24 cellular contexts compared by ENCODE assay signal in genomic region chr3:183307749-183308148, GRCh38. TPM values are rescaled to one million over a fixed set of nuclear protein-coding genes. Genes with fewer than 3 reads are reported as not detected.
DNase-seq lines count a peak whose midpoint lies in the region; ATAC-seq and TF ChIP-seq lines count a peak whose summit lies in the region.
"Had no signal": no experiment of that assay in that cellular context is flagged by ENCODE, and none has a peak within 500 bp of the region (broad histone marks: within the 10 kb centered on the region; RNA-seq: fewer than 3 reads in every experiment).

No MANE protein-coding gene starts in this region.

- TF ChIP-seq CTCF in colonic mucosa (IDR thresholded peaks at IDR 0.05) (no peak), mucosa of descending colon (IDR thresholded peaks at IDR 0.05) (no peak), type B pancreatic cell (conservative IDR thresholded peaks at IDR 0.05) (no peak)
- no peak for TF ChIP-seq CTCF in CD4-positive, alpha-beta T cell (IDR thresholded peaks at IDR 0.05)

- H3K4me1 ChIP-seq in colonic mucosa (no peaks in the 10 kb centered on the region), mucosa of descending colon (ENCODE audit: low read depth) (peaks cover 15% of the 10 kb centered on the region)

- CTCF ChIA-PET in CD4-positive, alpha-beta T cell (lab: Charles Lee), result no interaction called here

- peak overlapping the region; percentile 88 for H3K27ac ChIP-seq in colonic mucosa
- no peak overlapping the region for H3K27ac ChIP-seq in CD4-positive, alpha-beta T cell (ENCODE audit: low read depth, low read length)
- H3K27ac ChIP-seq: WERI-Rb-1 had no signal

- H3K27me3 ChIP-seq in colonic mucosa, result no peaks in the 10 kb centered on the region
- no peaks in the 10 kb centered on the region for H3K27me3 ChIP-seq in CD4-positive, alpha-beta T cell (ENCODE audit: control insufficient read depth, insufficient read depth, low read length)
- H3K27me3 ChIP-seq: heart right ventricle had no signal

- H3K36me3 ChIP-seq in colonic mucosa, result no peaks in the 10 kb centered on the region
- H3K36me3 ChIP-seq in mucosa of descending colon (ENCODE audit: low read depth), result no peaks in the 10 kb centered on the region
- H3K36me3 ChIP-seq: heart right ventricle, left ventricle myocardium inferior, WERI-Rb-1 had no signal

- peak; percentile 68 for ATAC-seq in mucosa of descending colon
- no peak for ATAC-seq in CD4-positive, alpha-beta T cell (ENCODE audit: poor library complexity)

- H3K4me1 Mint-ChIP-seq in T-helper 2 cell treated with Interferon-gamma antibody and Interleukin-4, amounts not matched to agents 5 μg/mL and 100 μg/mL, for 36 hours (ENCODE audit: low read depth), result peaks cover 21% of the 10 kb centered on the region
- peaks cover 26% of the 10 kb centered on the region for H3K4me1 Mint-ChIP-seq in type B pancreatic cell (ENCODE audit: unreplicated experiment)
- no peaks in the 10 kb centered on the region for H3K4me1 Mint-ChIP-seq in CD4-positive, alpha-beta T cell (ENCODE audit: low read depth)

- no peaks in the 10 kb centered on the region for H3K27me3 Mint-ChIP-seq in T-helper 2 cell treated with Interferon-gamma antibody and Interleukin-4, amounts not matched to agents 5 μg/mL and 100 μg/mL, for 36 hours (ENCODE audit: low read depth)
- no peaks in the 10 kb centered on the region for H3K27me3 Mint-ChIP-seq in type B pancreatic cell
- no peaks in the 10 kb centered on the region for H3K27me3 Mint-ChIP-seq in CD4-positive, alpha-beta T cell
- H3K27me3 Mint-ChIP-seq: activated CD4-positive, alpha-beta T cell treated with anti-CD3 and anti-CD28 coated beads, Interleukin-2, amount 10 ng/mL, durations not matched to agents 24 days and 14 days had no signal

- H3K4me3 ChIP-seq in colonic mucosa (no peak overlapping the region), mucosa of descending colon (no peak overlapping the region)
- H3K4me3 ChIP-seq: GM12878, heart right ventricle, left ventricle myocardium inferior had no signal

- intact Hi-C loops in colonic mucosa (cut with DNase I), result no loop called here
- intact Hi-C loops in mucosa of descending colon (cut with DNase I, micrococcal nuclease), result no loop called here
- intact Hi-C loops in CD4-positive, alpha-beta T cell (cut with DNase I, micrococcal nuclease), result no loop called here

- POLR2A ChIA-PET in CD4-positive, alpha-beta T cell (lab: Charles Lee), result no interaction called here

- peaks cover 5% of the 10 kb centered on the region for H3K36me3 Mint-ChIP-seq in T-helper 2 cell treated with Interferon-gamma antibody and Interleukin-4, amounts not matched to agents 5 μg/mL and 100 μg/mL, for 36 hours (ENCODE audit: low read depth)
- no peaks in the 10 kb centered on the region for H3K36me3 Mint-ChIP-seq in type B pancreatic cell
- H3K36me3 Mint-ChIP-seq in CD4-positive, alpha-beta T cell (ENCODE audit: low read depth), result no peaks in the 10 kb centered on the region
- H3K36me3 Mint-ChIP-seq: mesothelial cell of epicardium had no signal

- H3K9ac ChIP-seq in colonic mucosa (ENCODE audit: low read depth in 2 of 2, low read length in 2 of 2), result peak overlapping the region in 1 of 2 donors; percentile 83

- no peak for DNase-seq in T-helper 2 cell treated with Interferon-gamma antibody and Interleukin-4, amounts not matched to agents 5 μg/mL and 100 μg/mL, for 36 hours (ENCODE audit: low spot score)
- DNase-seq in T-helper 2 cell, result no peak
- DNase-seq in colonic mucosa, result peak; percentile 82
- peak in 1 of 3 donors; percentile 81 for DNase-seq in mucosa of descending colon
- no peak for DNase-seq in type B pancreatic cell (ENCODE audit: extremely low spot score, unreplicated experiment)
- no peak for DNase-seq in CD4-positive, alpha-beta T cell
- DNase-seq in AG08396 (ENCODE audit: low spot score), result no peak
- DNase-seq in cerebellar nuclear complex (lab: John Stamatoyannopoulos, UW), result no peak
- DNase-seq: 8988T; activated CD4-positive, alpha-beta T cell treated with anti-CD3 and anti-CD28 coated beads, Interleukin-2, amount 10 ng/mL, durations not matched to agents 24 days and 14 days; activated naive CD4-positive, alpha-beta T cell; GOT3; heart right ventricle; Karpas-422; left ventricle myocardium inferior; MV-4-11; NCI-H1694 treated with DMSO at 0.1 percent for 48 hours; NCI-H526 treated with DMSO at 0.1 percent for 48 hours; nephron progenitor cell; T-helper 9 cell; trophoblast cell; WERI-Rb-1 had no signal

- H3K4me3 Mint-ChIP-seq in T-helper 2 cell treated with Interferon-gamma antibody and Interleukin-4, amounts not matched to agents 5 μg/mL and 100 μg/mL, for 36 hours, result no peak overlapping the region
- no peak overlapping the region for H3K4me3 Mint-ChIP-seq in type B pancreatic cell
- no peak overlapping the region for H3K4me3 Mint-ChIP-seq in CD4-positive, alpha-beta T cell
- H3K4me3 Mint-ChIP-seq: mesothelial cell of epicardium, nephron progenitor cell had no signal

- H3K9me3 ChIP-seq in colonic mucosa (no peaks in the 10 kb centered on the region), mucosa of descending colon (no peaks in the 10 kb centered on the region)
- no peaks in the 10 kb centered on the region for H3K9me3 ChIP-seq in CD4-positive, alpha-beta T cell (ENCODE audit: control insufficient read depth, low read length)
- H3K9me3 ChIP-seq: heart right ventricle, left ventricle myocardium inferior had no signal

- no peaks in the 10 kb centered on the region for H3K9me3 Mint-ChIP-seq in T-helper 2 cell treated with Interferon-gamma antibody and Interleukin-4, amounts not matched to agents 5 μg/mL and 100 μg/mL, for 36 hours
- no peaks in the 10 kb centered on the region for H3K9me3 Mint-ChIP-seq in type B pancreatic cell
- no peaks in the 10 kb centered on the region for H3K9me3 Mint-ChIP-seq in CD4-positive, alpha-beta T cell
- H3K9me3 Mint-ChIP-seq: activated CD4-positive, alpha-beta T cell treated with anti-CD3 and anti-CD28 coated beads, Interleukin-2, amount 10 ng/mL, durations not matched to agents 24 days and 14 days; mesothelial cell of epicardium; nephron progenitor cell had no signal

- H3K27ac Mint-ChIP-seq in T-helper 2 cell treated with Interferon-gamma antibody and Interleukin-4, amounts not matched to agents 5 μg/mL and 100 μg/mL, for 36 hours, result peak overlapping the region; percentile 33
- peak overlapping the region; percentile 96 for H3K27ac Mint-ChIP-seq in type B pancreatic cell
- H3K27ac Mint-ChIP-seq in CD4-positive, alpha-beta T cell, result no peak overlapping the region
- H3K27ac Mint-ChIP-seq: nephron progenitor cell had no signal

RNA-seq across cellular contexts. Expression of gene B3GNT5, which starts 54.7 kb away (rescaled TPM):
- total RNA-seq in colonic mucosa, result 100 to 1,000 TPM in 1 of 2 donors, 10 to 100 TPM in 1; 43.1 to 108 TPM
- total RNA-seq in mucosa of descending colon, result 10 to 100 TPM; 33.7 to 80.1 (median 71.2) TPM
- total RNA-seq in type B pancreatic cell (ENCODE audit: low replicate concordance), result 28.7 and 37.0 TPM in 2 replicates
- total RNA-seq in CD4-positive, alpha-beta T cell, result under 1 TPM; 0.60 to 0.73 TPM

Comparison
In these comparisons a context has a peak if more than half of its experiments do, and no peak if none do; other contexts are left out.
1. RNA of gene B3GNT5, which starts 54.7 kb away (total RNA-seq): 43.1 to 108 TPM in colonic mucosa, 33.7 to 80.1 TPM in mucosa of descending colon and 28.7 to 37.0 TPM in type B pancreatic cell; 0.60 to 0.73 TPM in CD4-positive, alpha-beta T cell; every median in the first group is over 10 times any median in the second.